ENCODE assay signal across 8 cellular contexts in the genomic region with DNA sequence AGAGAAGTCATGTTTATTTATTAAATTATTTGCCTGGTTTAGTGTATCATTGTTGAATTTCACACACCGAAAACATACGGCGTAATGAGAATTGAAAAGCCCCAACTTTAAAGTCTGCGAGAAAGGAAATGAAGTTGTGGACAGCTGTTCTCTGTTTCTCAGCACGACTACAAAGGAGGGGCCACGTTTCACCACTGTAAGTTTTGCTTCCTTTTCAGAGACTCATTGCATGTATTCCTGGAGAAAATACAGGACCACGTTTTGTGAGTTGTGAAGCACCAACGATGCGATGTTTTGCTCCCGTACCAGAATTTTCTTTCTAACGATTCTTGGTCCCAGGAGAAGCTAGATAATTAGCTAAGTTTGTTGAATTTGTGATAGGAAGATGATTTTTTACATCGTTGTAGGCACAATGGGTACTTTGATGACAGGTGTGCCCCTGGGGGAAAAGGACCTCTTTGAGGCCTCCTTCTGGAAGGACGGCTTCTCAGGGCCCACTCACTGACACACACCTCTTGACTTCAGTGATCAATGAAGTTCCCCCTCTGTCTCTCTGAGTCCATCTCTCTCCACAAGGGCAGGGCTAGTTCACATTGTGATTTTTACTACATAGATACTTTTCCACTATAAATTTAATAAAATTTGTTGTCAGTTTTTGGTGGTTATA. TPM values are rescaled to one million over a fixed set of nuclear protein-coding genes. Genes with fewer than 3 reads are reported as not detected.
DNase-seq lines count a peak whose midpoint lies in the region; ATAC-seq and TF ChIP-seq lines count a peak whose summit lies in the region.

No MANE protein-coding gene starts in this region.

- H4K20me1 ChIP-seq in MM.1S (ENCODE audit: insufficient read depth, low read length), result no peaks in the 10 kb centered on the region

- no peaks in the 10 kb centered on the region for H3K9me2 ChIP-seq in MM.1S (replicated peaks; ENCODE audit: insufficient read depth, low read length)

- TF ChIP-seq CTCF in MM.1S (IDR thresholded peaks at IDR 0.05; ENCODE audit: low read length), result no peak

- no peaks in the 10 kb centered on the region for H3K27me3 Mint-ChIP-seq in naive B cell

- in situ Hi-C loops in G401 (cut with HindIII; ENCODE audit: low sequenced_read_pairs), result no loop called here

- peak; percentile 67 for DNase-seq in MM.1S
- DNase-seq in naive B cell, result peak; percentile 59
- no peak for DNase-seq in head of caudate nucleus
- no peak for DNase-seq in G401 (ENCODE audit: low spot score)
- DNase-seq in D341Med (ENCODE audit: low spot score), result no peak
- DNase-seq in NCI-H1092 treated with DMSO at 0.1 percent for 48 hours (lab: John Stamatoyannopoulos, UW), result no peak

- peak overlapping the region; percentile 92 to 99 (median 98) for H3K27ac Mint-ChIP-seq in naive B cell

- peak; percentile 61 for ATAC-seq in GM18868 (IDR thresholded peaks at IDR 0.05; ENCODE audit: unreplicated experiment)
- ATAC-seq in HG02571 (IDR thresholded peaks at IDR 0.05; ENCODE audit: unreplicated experiment), result peak; percentile 61
- ATAC-seq in naive B cell (ENCODE audit: low read depth in 2 of 2), result peak; percentile 71 to 76

- H3F3A ChIP-seq in MM.1S (ENCODE audit: insufficient read depth, low read length), result no peaks in the 10 kb centered on the region

- H3K4me2 ChIP-seq in MM.1S (ENCODE audit: low read depth, low read length), result peak overlapping the region; percentile 35

- H2AFZ ChIP-seq in MM.1S (ENCODE audit: low read length), result peak overlapping the region; percentile 51; the same call in 1 of the 2 replicates

- peaks cover 22% of the 10 kb centered on the region for H3K4me1 ChIP-seq in MM.1S (ENCODE audit: low read length)

- intact Hi-C loops in head of caudate nucleus (cut with DNase I), result no loop called here

- no peaks in the 10 kb centered on the region for H3K36me3 ChIP-seq in MM.1S (replicated peaks; ENCODE audit: insufficient read depth, low read length)

- peak overlapping the region; percentile 5; the same call in 1 of the 2 replicates for H3K4me3 ChIP-seq in MM.1S (ENCODE audit: low read length)

- H3K9me3 ChIP-seq in MM.1S (replicated peaks; ENCODE audit: insufficient read depth, low read length), result no peaks in the 10 kb centered on the region

- no peaks in the 10 kb centered on the region for H3K79me2 ChIP-seq in MM.1S (ENCODE audit: low read length)

- peak overlapping the region; percentile 31; the same call in 1 of the 2 replicates for H3K27ac ChIP-seq in MM.1S (ENCODE audit: low read length)

- H3K9me3 Mint-ChIP-seq in naive B cell, result peaks cover 0 to 5% (median 3%) of the 10 kb centered on the region in 7 donors

- peak overlapping the region; percentile 64 to 88 (median 80) for H3K4me3 Mint-ChIP-seq in naive B cell

- peaks cover 58 to 93% (median 65%) of the 10 kb centered on the region in 3 donors for H3K4me1 Mint-ChIP-seq in naive B cell

- H3K36me3 Mint-ChIP-seq in naive B cell, result peaks cover 10 to 14% of the 10 kb centered on the region in 2 donors

- no peak overlapping the region for H3K9ac ChIP-seq in MM.1S (ENCODE audit: low read length)

- H3K27me3 ChIP-seq in MM.1S (replicated peaks; ENCODE audit: insufficient read depth, low read length), result no peaks in the 10 kb centered on the region

RNA-seq across cellular contexts. Expression of a gene that starts 23.7 kb away (rescaled TPM):
- 1 to 10 TPM in 5 of 6 donors, under 1 TPM in 1; 0.28 to 3.4 (median 2.0) TPM for polyA plus RNA-seq in naive B cell (ENCODE audit: low read depth in 6 of 6)
- total RNA-seq in G401 (2014; rRNA removed; shearing (Covaris generic)), result not detected in 2 replicates

Comparison
In these comparisons a context has a peak if more than half of its experiments do, and no peak if none do; other contexts are left out.
1. DNase-seq: peak in MM.1S (single experiment) and naive B cell (single experiment); none in head of caudate nucleus (0 of 42), G401 (single experiment), D341Med (single experiment) and NCI-H1092 treated with DMSO at 0.1 percent for 48 hours (single experiment).
2. Peak in every context shown above with its lines, with median percentiles within 50 percentile points of each other: ATAC-seq.